Comparison of ENCODE assay signal across 1 cellular context in genomic region chr17:8490256-8491023, GRCh38.
TF ChIP-seq lines count a peak whose summit lies in the region.

No MANE protein-coding gene starts in this region.

TF ChIP-seq in HepG2, 621 proteins besides CTCF, POLR2A, EP300 and RAD21:
- TF ChIP-seq ZNF784 (CRISPR knock-in tag; IDR thresholded peaks at IDR 0.05; ENCODE audit: borderline replicate concordance) = no peak
- no peak for TF ChIP-seq ZKSCAN8 (CRISPR knock-in tag; IDR thresholded peaks at IDR 0.05; ENCODE audit: borderline replicate concordance)
- no peak for TF ChIP-seq TRIM24 (CRISPR knock-in tag; IDR thresholded peaks at IDR 0.05)
- TF ChIP-seq ZNF17 (CRISPR knock-in tag; IDR thresholded peaks at IDR 0.05) = no peak
- TF ChIP-seq CSRNP2 (CRISPR knock-in tag; conservative IDR thresholded peaks at IDR 0.05; ENCODE audit: low read depth) = no peak
- no peak for TF ChIP-seq GZF1 (CRISPR knock-in tag; IDR thresholded peaks at IDR 0.05)
- no peak for TF ChIP-seq E2F2 (CRISPR knock-in tag; IDR thresholded peaks at IDR 0.05; ENCODE audit: borderline replicate concordance)
